ENCODE assay signal across 11 cellular contexts in the genomic region with DNA sequence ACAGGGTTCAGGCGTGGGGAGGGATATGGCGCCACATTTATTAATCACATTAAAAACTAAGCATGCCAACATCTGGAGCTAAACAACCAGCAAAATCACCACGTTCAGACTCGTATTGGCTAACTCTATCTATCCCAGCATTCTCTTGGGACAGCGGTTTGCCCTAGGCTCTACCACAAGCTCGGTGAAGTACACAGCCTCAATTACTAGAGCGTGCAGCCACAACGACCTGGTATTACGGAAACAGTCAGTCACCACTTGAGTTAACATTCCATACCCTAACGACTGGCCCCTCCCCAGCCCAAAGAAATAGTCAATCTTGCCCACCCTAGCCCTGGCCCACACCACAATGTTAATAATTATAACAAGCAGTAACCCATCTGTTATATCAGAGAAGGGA. TPM values are rescaled to one million over a fixed set of nuclear protein-coding genes. Genes with fewer than 3 reads are reported as not detected.
DNase-seq lines count a peak whose midpoint lies in the region; ATAC-seq and TF ChIP-seq lines count a peak whose summit lies in the region.
"Had no signal": no experiment of that assay in that cellular context is flagged by ENCODE, and none has a peak within 500 bp of the region (broad histone marks: within the 10 kb centered on the region; RNA-seq: fewer than 3 reads in every experiment).

No MANE protein-coding gene starts in this region.

- H3K4me1 Mint-ChIP-seq in activated naive CD8-positive, alpha-beta T cell treated with anti-CD3 and anti-CD28 coated beads for 36 hours: peaks cover 4% of the 10 kb centered on the region

- H3K4me3 ChIP-seq in fibroblast of mammary gland (ENCODE audit: control insufficient read depth, low read depth, low read length): no peak overlapping the region

- no peak for TF ChIP-seq CTCF in fibroblast of mammary gland (conservative IDR thresholded peaks at IDR 0.05; ENCODE audit: control insufficient read depth, insufficient read depth, low read depth, low read length)

- H3K36me3 Mint-ChIP-seq in activated naive CD8-positive, alpha-beta T cell treated with anti-CD3 and anti-CD28 coated beads for 36 hours: no peaks in the 10 kb centered on the region

- no peak overlapping the region for H3K27ac Mint-ChIP-seq in activated naive CD8-positive, alpha-beta T cell treated with anti-CD3 and anti-CD28 coated beads for 36 hours

- no peaks in the 10 kb centered on the region for H3K27me3 Mint-ChIP-seq in activated naive CD8-positive, alpha-beta T cell treated with anti-CD3 and anti-CD28 coated beads for 36 hours

- ATAC-seq in GM21367 (IDR thresholded peaks at IDR 0.05; ENCODE audit: unreplicated experiment) (peak; percentile 81), HG03442 (IDR thresholded peaks at IDR 0.05; ENCODE audit: unreplicated experiment) (peak; percentile 80)

- no peaks in the 10 kb centered on the region for H3K9me3 Mint-ChIP-seq in activated naive CD8-positive, alpha-beta T cell treated with anti-CD3 and anti-CD28 coated beads for 36 hours

- peak; percentile 24 for DNase-seq in EL
- DNase-seq in fibroblast of mammary gland (ENCODE audit: low read depth): peak; percentile 76
- DNase-seq in middle frontal gyrus (ENCODE audit: extremely low spot score, low spot score): no peak
- DNase-seq in NCI-H1092 (lab: John Stamatoyannopoulos, UW): no peak
- no peak for DNase-seq in activated gamma-delta T cell treated with Interleukin-2 at 50 U/mL for 16 hours
- DNase-seq in activated naive CD8-positive, alpha-beta T cell treated with anti-CD3 and anti-CD28 coated beads for 36 hours: no peak
- DNase-seq: caudate nucleus, DND-41 had no signal

- no peak overlapping the region for H3K4me3 Mint-ChIP-seq in activated naive CD8-positive, alpha-beta T cell treated with anti-CD3 and anti-CD28 coated beads for 36 hours

RNA-seq across cellular contexts. Expression of gene APOL5, which starts 32.1 kb away (rescaled TPM):
- total RNA-seq in activated naive CD8-positive, alpha-beta T cell treated with anti-CD3 and anti-CD28 coated beads for 36 hours: not detected
- total RNA-seq: liver had no signal

Comparison
In these comparisons a context has a peak if more than half of its experiments do, and no peak if none do; other contexts are left out.
1. DNase-seq: peak in EL (single experiment) and fibroblast of mammary gland (single experiment); none in middle frontal gyrus (single experiment), NCI-H1092 (single experiment), activated gamma-delta T cell treated with Interleukin-2 at 50 U/mL for 16 hours (single experiment) and activated naive CD8-positive, alpha-beta T cell treated with anti-CD3 and anti-CD28 coated beads for 36 hours (single experiment).